ENCODE assay signal across 19 cellular contexts in genomic region chr9:91736898-91737601, GRCh38.
DNase-seq lines count a peak whose midpoint lies in the region; ATAC-seq, FAIRE-seq and TF ChIP-seq lines count a peak whose summit lies in the region.
"Had no signal": no experiment of that assay in that cellular context is flagged by ENCODE, and none has a peak within 500 bp of the region (broad histone marks: within the 10 kb centered on the region; RNA-seq: fewer than 3 reads in every experiment).

No MANE protein-coding gene starts in this region.

- intact Hi-C loops in natural killer cell (cut with micrococcal nuclease): no loop called here

- H3K9ac ChIP-seq in SK-N-SH (no peak overlapping the region), trophoblast cell (ENCODE audit: low read length) (no peak overlapping the region)
- H3K9ac ChIP-seq: GM23248 had no signal

- no peak for TF ChIP-seq CTCF in SK-N-SH (IDR thresholded peaks at IDR 0.05)
- no peak for TF ChIP-seq CTCF in natural killer cell (IDR thresholded peaks at IDR 0.05)
- TF ChIP-seq CTCF in D721Med (IDR thresholded peaks at IDR 0.05; ENCODE audit: insufficient read depth, missing control alignments): no peak

- H3K27me3 ChIP-seq in SK-N-SH (ENCODE audit: insufficient read depth): peaks cover 10% of the 10 kb centered on the region; the same call in 1 of the 2 replicates
- no peaks in the 10 kb centered on the region for H3K27me3 ChIP-seq in trophoblast cell (ENCODE audit: insufficient read depth, low read length)

- H3K79me1 ChIP-seq in trophoblast cell (ENCODE audit: low read length): no peaks in the 10 kb centered on the region

- peak overlapping the region in 1 of 2 experiments; percentile 85; a peak in 2 of 4 replicates for H3K27ac ChIP-seq in SK-N-SH (ENCODE audit: low read depth in 2 of 2, low read length in 1 of 2)
- no peak overlapping the region for H3K27ac ChIP-seq in trophoblast cell (ENCODE audit: low read depth, low read length)
- H3K27ac ChIP-seq: 22Rv1, A549, C4-2B, GM23248, HL-60 had no signal

- H3K4me3 Mint-ChIP-seq in natural killer cell: no peak overlapping the region
- H3K4me3 Mint-ChIP-seq: CD4-positive, alpha-beta memory T cell had no signal

- no peak overlapping the region for H4K12ac ChIP-seq in trophoblast cell (ENCODE audit: low read depth, low read length)

- H2AFZ ChIP-seq in SK-N-SH (ENCODE audit: low read depth): no peak overlapping the region
- no peak overlapping the region for H2AFZ ChIP-seq in trophoblast cell (ENCODE audit: insufficient read depth, low read length, poor library complexity)
- H2AFZ ChIP-seq: GM23248 had no signal

- H3K4me1 ChIP-seq in SK-N-SH (ENCODE audit: control insufficient read depth in 1 of 2, insufficient read depth in 2 of 2, low read depth in 1 of 2, low read length in 1 of 2) (peaks cover 0 to 21% of the 10 kb centered on the region in 2 experiments; a peak in 2 of 4 replicates), trophoblast cell (ENCODE audit: control insufficient read depth in 1 of 2, insufficient read depth in 2 of 2, low read length in 2 of 2) (no peaks in the 10 kb centered on the region)
- H3K4me1 ChIP-seq: A549, HAP-1 had no signal

- TF ChIP-seq EP300 in SK-N-SH (IDR thresholded peaks at IDR 0.05; ENCODE audit: borderline replicate concordance in 1 of 2, low read depth in 1 of 2, low read length in 1 of 2): peak in 1 of 2 experiments; percentile 55; a peak in 1 of 4 replicates

- WGBS in SK-N-SH (ENCODE audit: low lambda C conversion rate): 54% methylated on average over 15 of the region's 16 CpGs
- no CpG with 5 or more reads among the region's 16 CpGs for WGBS in trophoblast cell (ENCODE audit: extremely low coverage, insufficient coverage, insufficient read length)

- H4K91ac ChIP-seq in trophoblast cell (ENCODE audit: low read depth, low read length): no peak overlapping the region

- POLR2A ChIA-PET in SK-N-SH (lab: Yijun Ruan, JAX): no interaction called here

- H4K20me1 ChIP-seq in SK-N-SH (ENCODE audit: insufficient read depth): no peaks in the 10 kb centered on the region

- no peaks in the 10 kb centered on the region for H3K9me3 ChIP-seq in SK-N-SH
- no peaks in the 10 kb centered on the region for H3K9me3 ChIP-seq in trophoblast cell (ENCODE audit: insufficient read depth, low read depth, low read length)
- H3K9me3 ChIP-seq: A549, HAP-1 had no signal

- CTCF ChIA-PET in SK-N-SH (lab: Yijun Ruan, JAX): interaction anchor here (0.7 to 5.4 kb wide), 6 partner anchors 10 to 218 kb away, joined by 3 to 48 read pairs (median 4); partner anchors contain the start of gene ROR2

- H3K4me1 Mint-ChIP-seq in natural killer cell: peaks cover 4 to 13% of the 10 kb centered on the region in 2 donors
- H3K4me1 Mint-ChIP-seq: CD4-positive, alpha-beta memory T cell had no signal

- peak; percentile 39 for DNase-seq in NCI-H82 (lab: John Stamatoyannopoulos, UW)
- no peak for DNase-seq in NCI-H82 treated with DMSO at 0.1 percent for 48 hours (lab: John Stamatoyannopoulos, UW; ENCODE audit: unreplicated experiment)
- peak; percentile 74 for DNase-seq in SK-N-SH
- peak; percentile 54 for DNase-seq in cerebellar cortex (ENCODE audit: low spot score)
- no peak for DNase-seq in NCI-H146 (lab: John Stamatoyannopoulos, UW)
- no peak for DNase-seq in natural killer cell
- no peak for DNase-seq in D721Med (ENCODE audit: insufficient read length, low spot score)
- DNase-seq in trophoblast cell: no peak
- DNase-seq: AML-193; CD4-positive, alpha-beta memory T cell; GDM1; GM23248 had no signal

- H3F3A ChIP-seq in SK-N-SH (replicated peaks; ENCODE audit: insufficient read depth): no peaks in the 10 kb centered on the region

- H3K9me3 Mint-ChIP-seq in natural killer cell: no peaks in the 10 kb centered on the region
- H3K9me3 Mint-ChIP-seq: CD4-positive, alpha-beta memory T cell had no signal

- no peaks in the 10 kb centered on the region for H3K36me3 Mint-ChIP-seq in natural killer cell
- H3K36me3 Mint-ChIP-seq: CD4-positive, alpha-beta memory T cell had no signal

- no peak overlapping the region for H3K27ac Mint-ChIP-seq in natural killer cell
- H3K27ac Mint-ChIP-seq: CD4-positive, alpha-beta memory T cell had no signal

- no peak overlapping the region for H2BK12ac ChIP-seq in trophoblast cell (ENCODE audit: low read length)

- H3K4me3 ChIP-seq in SK-N-SH (ENCODE audit: low read depth in 2 of 2, low read length in 1 of 2): no peak overlapping the region
- no peak overlapping the region for H3K4me3 ChIP-seq in trophoblast cell (ENCODE audit: low read depth, low read length)
- H3K4me3 ChIP-seq: A549, GM23248, HAP-1 had no signal

- H3K4me2 ChIP-seq in SK-N-SH (no peak overlapping the region), trophoblast cell (ENCODE audit: low read length) (no peak overlapping the region)
- H3K4me2 ChIP-seq: A549 had no signal

- peaks cover 8% of the 10 kb centered on the region in 2 donors for H3K27me3 Mint-ChIP-seq in natural killer cell (ENCODE audit: low read depth in 2 of 2)

- no peak overlapping the region for H4K8ac ChIP-seq in trophoblast cell (ENCODE audit: low read depth, low read length)

- no peak overlapping the region for H2BK5ac ChIP-seq in trophoblast cell (ENCODE audit: low read depth, low read length, poor library complexity)

- no peak overlapping the region for H3K14ac ChIP-seq in trophoblast cell (ENCODE audit: low read length)

- TF ChIP-seq RAD21 in SK-N-SH (IDR thresholded peaks at IDR 0.05; ENCODE audit: low read length): no peak

- H2AK5ac ChIP-seq in trophoblast cell (ENCODE audit: low read length): no peak overlapping the region

- H3K79me2 ChIP-seq in SK-N-SH (ENCODE audit: insufficient read depth) (no peaks in the 10 kb centered on the region), trophoblast cell (ENCODE audit: control insufficient read depth, insufficient read depth, low read length, poor library complexity) (no peaks in the 10 kb centered on the region)

- no peak overlapping the region for H3K23ac ChIP-seq in trophoblast cell (ENCODE audit: low read length)

- no peak overlapping the region for H3K18ac ChIP-seq in trophoblast cell (ENCODE audit: low read length)

- ATAC-seq in natural killer cell: no peak
- ATAC-seq: A549 had no signal

- H3K4ac ChIP-seq in trophoblast cell (ENCODE audit: low read depth, low read length): no peak overlapping the region

- H3K9me2 ChIP-seq in SK-N-SH: no peaks in the 10 kb centered on the region

- H2BK120ac ChIP-seq in trophoblast cell (ENCODE audit: insufficient read depth, low read length, poor library complexity): no peak overlapping the region

- H3K36me3 ChIP-seq in SK-N-SH (replicated peaks in 1 of 2; ENCODE audit: control insufficient read depth in 1 of 2, insufficient read depth in 2 of 2, low read length in 1 of 2) (no peaks in the 10 kb centered on the region), trophoblast cell (ENCODE audit: control insufficient read depth in 1 of 2, insufficient read depth in 2 of 2, low read length in 2 of 2) (no peaks in the 10 kb centered on the region)
- H3K36me3 ChIP-seq: HAP-1 had no signal

- no peak for FAIRE-seq in D721Med (lab: Jason Lieb, UNC)
- FAIRE-seq: A549, GM12892, GM18507 had no signal

TF ChIP-seq in SK-N-SH, 30 proteins besides CTCF, POLR2A, EP300 and RAD21:
- TF ChIP-seq TAF1 (IDR thresholded peaks at IDR 0.05; ENCODE audit: borderline replicate concordance, low read depth, low read length): no peak
- TF ChIP-seq GATA2 (CRISPR knock-in tag; IDR thresholded peaks at IDR 0.05): peak; percentile 87
- peak; percentile 60; the same call in 1 of the 2 replicates for TF ChIP-seq RCOR1 (IDR thresholded peaks at IDR 0.05; ENCODE audit: low read length)
- TF ChIP-seq TEAD4 (IDR thresholded peaks at IDR 0.05; ENCODE audit: borderline replicate concordance, insufficient read depth): no peak
- no peak for TF ChIP-seq ELF1 (IDR thresholded peaks at IDR 0.05)
- TF ChIP-seq, protein P1, sequence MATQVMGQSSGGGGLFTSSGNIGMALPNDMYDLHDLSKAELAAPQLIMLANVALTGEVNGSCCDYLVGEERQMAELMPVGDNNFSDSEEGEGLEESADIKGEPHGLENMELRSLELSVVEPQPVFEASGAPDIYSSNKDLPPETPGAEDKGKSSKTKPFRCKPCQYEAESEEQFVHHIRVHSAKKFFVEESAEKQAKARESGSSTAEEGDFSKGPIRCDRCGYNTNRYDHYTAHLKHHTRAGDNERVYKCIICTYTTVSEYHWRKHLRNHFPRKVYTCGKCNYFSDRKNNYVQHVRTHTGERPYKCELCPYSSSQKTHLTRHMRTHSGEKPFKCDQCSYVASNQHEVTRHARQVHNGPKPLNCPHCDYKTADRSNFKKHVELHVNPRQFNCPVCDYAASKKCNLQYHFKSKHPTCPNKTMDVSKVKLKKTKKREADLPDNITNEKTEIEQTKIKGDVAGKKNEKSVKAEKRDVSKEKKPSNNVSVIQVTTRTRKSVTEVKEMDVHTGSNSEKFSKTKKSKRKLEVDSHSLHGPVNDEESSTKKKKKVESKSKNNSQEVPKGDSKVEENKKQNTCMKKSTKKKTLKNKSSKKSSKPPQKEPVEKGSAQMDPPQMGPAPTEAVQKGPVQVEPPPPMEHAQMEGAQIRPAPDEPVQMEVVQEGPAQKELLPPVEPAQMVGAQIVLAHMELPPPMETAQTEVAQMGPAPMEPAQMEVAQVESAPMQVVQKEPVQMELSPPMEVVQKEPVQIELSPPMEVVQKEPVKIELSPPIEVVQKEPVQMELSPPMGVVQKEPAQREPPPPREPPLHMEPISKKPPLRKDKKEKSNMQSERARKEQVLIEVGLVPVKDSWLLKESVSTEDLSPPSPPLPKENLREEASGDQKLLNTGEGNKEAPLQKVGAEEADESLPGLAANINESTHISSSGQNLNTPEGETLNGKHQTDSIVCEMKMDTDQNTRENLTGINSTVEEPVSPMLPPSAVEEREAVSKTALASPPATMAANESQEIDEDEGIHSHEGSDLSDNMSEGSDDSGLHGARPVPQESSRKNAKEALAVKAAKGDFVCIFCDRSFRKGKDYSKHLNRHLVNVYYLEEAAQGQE (IDR thresholded peaks at IDR 0.05; ENCODE audit: low read depth, low read length): no peak
- TF ChIP-seq YY1 (IDR thresholded peaks at IDR 0.05; ENCODE audit: low read depth): no peak

Comparison
In these comparisons a context has a peak if more than half of its experiments do, and no peak if none do; other contexts are left out.
1. DNase-seq: peak in NCI-H82 (single experiment), SK-N-SH (single experiment) and cerebellar cortex (single experiment); none in NCI-H82 treated with DMSO at 0.1 percent for 48 hours (single experiment), NCI-H146 (single experiment), natural killer cell (single experiment), D721Med (single experiment) and trophoblast cell (0 of 2).